ENCODE assay signal across 17 cellular contexts in the genomic region with DNA sequence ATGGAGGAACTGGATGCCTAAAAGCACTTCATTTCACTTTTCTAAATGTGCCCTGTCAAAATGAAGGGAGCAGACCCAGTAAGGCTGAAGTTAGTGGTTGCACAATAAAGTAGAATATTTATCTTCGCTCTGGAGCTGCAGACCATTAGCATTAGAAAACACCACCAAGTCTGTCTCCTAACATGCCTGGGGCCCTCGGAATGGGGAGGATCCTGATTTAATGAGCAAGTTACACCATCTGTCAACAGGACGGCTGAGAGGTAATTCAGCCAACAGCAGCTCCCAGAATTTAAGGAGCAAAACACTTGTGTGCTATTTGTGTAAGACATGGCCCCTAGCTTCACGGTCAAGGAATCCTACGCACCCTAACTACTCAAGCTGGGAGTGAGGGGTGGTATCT. TPM values are rescaled to one million over a fixed set of nuclear protein-coding genes. Genes with fewer than 3 reads are reported as not detected.
DNase-seq lines count a peak whose midpoint lies in the region; ATAC-seq and TF ChIP-seq lines count a peak whose summit lies in the region.
"Had no signal": no experiment of that assay in that cellular context is flagged by ENCODE, and none has a peak within 500 bp of the region (broad histone marks: within the 10 kb centered on the region; RNA-seq: fewer than 3 reads in every experiment).

No MANE protein-coding gene starts in this region.

- no peaks in the 10 kb centered on the region for H3K36me3 Mint-ChIP-seq in nephron (ENCODE audit: low read depth)

- H3K4me3 Mint-ChIP-seq in nephron, result no peak overlapping the region

- no peak for TF ChIP-seq CTCF in nephron (IDR thresholded peaks at IDR 0.05; ENCODE audit: unreplicated experiment in 3 of 3)

- H3K27me3 Mint-ChIP-seq in nephron (ENCODE audit: low read depth), result peaks cover 16% of the 10 kb centered on the region

- peak overlapping the region; percentile 89 to 94 (median 91) for H3K27ac Mint-ChIP-seq in nephron

- no peak for ATAC-seq in HG03139 (IDR thresholded peaks at IDR 0.05; ENCODE audit: unreplicated experiment)

- DNase-seq in ELF-1 (ENCODE audit: low read depth, low spot score) (peak; percentile 36), NCI-H446 treated with DMSO at 0.1 percent for 48 hours (lab: John Stamatoyannopoulos, UW) (peak; percentile 86), cerebellum (ENCODE audit: low spot score) (peak; percentile 62), erythroblast (lab: John Stamatoyannopoulos, UW) (no peak), NCI-H1048 (lab: John Stamatoyannopoulos, UW) (no peak)
- DNase-seq: DMS153, EL, GM23248, NCI-H1092, NCI-H146, NCI-H2227 treated with DMSO at 0.1 percent for 48 hours, RPMI8226, SIG-M5 had no signal

- TF ChIP-seq POLR2A in erythroblast (IDR thresholded peaks at IDR 0.05; ENCODE audit: low read length), result no peak

- no peaks in the 10 kb centered on the region for H3K9me3 Mint-ChIP-seq in nephron

- peaks cover 45% of the 10 kb centered on the region for H3K4me1 Mint-ChIP-seq in nephron

RNA-seq across cellular contexts. Expression of a gene that starts 22.3 kb away (rescaled TPM):
- 23.4 TPM for total RNA-seq in cerebellum
- total RNA-seq: A673, GM23248, M059J had no signal

Comparison
In these comparisons a context has a peak if more than half of its experiments do, and no peak if none do; other contexts are left out.
1. DNase-seq: peak in ELF-1 (single experiment), NCI-H446 treated with DMSO at 0.1 percent for 48 hours (single experiment) and cerebellum (single experiment); none in erythroblast (0 of 2) and NCI-H1048 (single experiment).